Comparison of ENCODE assay signal across 15 cellular contexts in genomic region chr3:73069187-73069586, GRCh38. TPM values are rescaled to one million over a fixed set of nuclear protein-coding genes. Genes with fewer than 3 reads are reported as not detected.
A peak's percentile ranks its signal among the peaks of the same experiment; 100 is the strongest.
DNase-seq lines count a peak whose midpoint lies in the region; ATAC-seq and TF ChIP-seq lines count a peak whose summit lies in the region.
"Had no signal": no experiment of that assay in that cellular context is flagged by ENCODE, and none has a peak within 500 bp of the region (broad histone marks: within the 10 kb centered on the region; RNA-seq: fewer than 3 reads in every experiment).

No MANE protein-coding gene starts in this region.

- DNase-seq in left ventricle myocardium inferior: no peak
- no peak for DNase-seq in right cardiac atrium
- DNase-seq in WTC11 (ENCODE audit: low spot score): no peak
- DNase-seq in progenitor cell of endocrine pancreas (ENCODE audit: low spot score, unreplicated experiment): no peak
- DNase-seq in NCI-H446 (lab: John Stamatoyannopoulos, UW): no peak
- DNase-seq in NCI-H748 treated with DMSO at 0.1 percent for 48 hours (lab: John Stamatoyannopoulos, UW): no peak
- DNase-seq: ACHN; BE2C; C1 segment of cervical spinal cord; CD4-positive, CD25-positive, alpha-beta regulatory T cell; CD8-positive, alpha-beta memory T cell; COR-L47; DMS 273 treated with DMSO at 0.1 percent for 48 hours had no signal

- intact Hi-C loops in left ventricle myocardium inferior (cut with micrococcal nuclease): loop anchor here (5.0 kb wide), 1 partner anchor 117 kb away; no protein-coding TSS in a partner anchor
- intact Hi-C loops in right cardiac atrium (cut with DNase I): no loop called here

- H3K27me3 ChIP-seq in left ventricle myocardium inferior (ENCODE audit: low read depth) (no peaks in the 10 kb centered on the region), right cardiac atrium (ENCODE audit: control insufficient read depth, insufficient read depth) (no peaks in the 10 kb centered on the region)

- peaks cover 22% of the 10 kb centered on the region for H3K36me3 ChIP-seq in left ventricle myocardium inferior

- H3K27ac Mint-ChIP-seq in WTC11 (0 out of 2 replicates have a peak overlapping the region, but pooled peaks have one; percentile 57), progenitor cell of endocrine pancreas (peak overlapping the region; percentile 41)
- H3K27ac Mint-ChIP-seq: CD4-positive, CD25-positive, alpha-beta regulatory T cell had no signal

- H3K27me3 Mint-ChIP-seq in WTC11 (ENCODE audit: low read depth) (no peaks in the 10 kb centered on the region), progenitor cell of endocrine pancreas (no peaks in the 10 kb centered on the region)
- H3K27me3 Mint-ChIP-seq: CD4-positive, CD25-positive, alpha-beta regulatory T cell; CD8-positive, alpha-beta memory T cell had no signal

- peak overlapping the region; percentile 39 for H3K27ac ChIP-seq in left ventricle myocardium inferior (replicated peaks)
- H3K27ac ChIP-seq in right cardiac atrium (ENCODE audit: low read length): no peak overlapping the region
- H3K27ac ChIP-seq: HL-60 had no signal

- CTCF ChIA-PET in WTC11 (lab: Charles Lee): no interaction called here

- H3K36me3 Mint-ChIP-seq in WTC11 (peaks cover 23% of the 10 kb centered on the region), progenitor cell of endocrine pancreas (ENCODE audit: insufficient read depth) (peaks cover 15% of the 10 kb centered on the region)

- H3K9me3 ChIP-seq in left ventricle myocardium inferior (replicated peaks) (no peaks in the 10 kb centered on the region), right cardiac atrium (ENCODE audit: control insufficient read depth, low read length) (no peaks in the 10 kb centered on the region)
- H3K9me3 ChIP-seq: BE2C, HAP-1 had no signal

- H3K9me3 Mint-ChIP-seq in WTC11 (no peaks in the 10 kb centered on the region), progenitor cell of endocrine pancreas (ENCODE audit: low read depth) (no peaks in the 10 kb centered on the region)
- H3K9me3 Mint-ChIP-seq: CD4-positive, CD25-positive, alpha-beta regulatory T cell; CD8-positive, alpha-beta memory T cell had no signal

- H3K4me3 Mint-ChIP-seq in WTC11 (no peak overlapping the region), progenitor cell of endocrine pancreas (ENCODE audit: low read depth) (no peak overlapping the region)
- H3K4me3 Mint-ChIP-seq: CD4-positive, CD25-positive, alpha-beta regulatory T cell; CD8-positive, alpha-beta memory T cell had no signal

- H3K4me3 ChIP-seq in left ventricle myocardium inferior (no peak overlapping the region), right cardiac atrium (ENCODE audit: low read length) (no peak overlapping the region)
- H3K4me3 ChIP-seq: HAP-1 had no signal

- ATAC-seq in right cardiac atrium (no peak), WTC11 (no peak)

- POLR2A ChIA-PET in WTC11 (lab: Charles Lee): no interaction called here

- H3K4me1 Mint-ChIP-seq in WTC11: peaks cover 31% of the 10 kb centered on the region
- peaks cover 3% of the 10 kb centered on the region for H3K4me1 Mint-ChIP-seq in progenitor cell of endocrine pancreas (ENCODE audit: low read depth)

- TF ChIP-seq CTCF in left ventricle myocardium inferior (IDR thresholded peaks at IDR 0.05; ENCODE audit: borderline replicate concordance) (no peak), WTC11 (IDR thresholded peaks at IDR 0.05) (no peak), progenitor cell of endocrine pancreas (IDR thresholded peaks at IDR 0.05; ENCODE audit: unreplicated experiment) (no peak)

- WGBS in right cardiac atrium: 79% methylated on average over 5 of the region's 5 CpGs

- H3K4me1 ChIP-seq in left ventricle myocardium inferior (peaks cover 46% of the 10 kb centered on the region), right cardiac atrium (ENCODE audit: control insufficient read depth, insufficient read depth, low read length) (no peaks in the 10 kb centered on the region)
- H3K4me1 ChIP-seq: BE2C had no signal

TF ChIP-seq in WTC11, 78 proteins besides CTCF, POLR2A, EP300 and RAD21 (continues in another document):
- no peak for TF ChIP-seq TEAD4 (CRISPR knock-in tag; IDR thresholded peaks at IDR 0.05)
- no peak for TF ChIP-seq ZNF512 (CRISPR knock-in tag; IDR thresholded peaks at IDR 0.05; ENCODE audit: borderline replicate concordance)
- no peak for TF ChIP-seq USF2 (CRISPR knock-in tag; IDR thresholded peaks at IDR 0.05)
- no peak for TF ChIP-seq ZNF232 (CRISPR knock-in tag; IDR thresholded peaks at IDR 0.05)
- TF ChIP-seq E2F1 (CRISPR knock-in tag; IDR thresholded peaks at IDR 0.05): no peak
- TF ChIP-seq, protein P1, sequence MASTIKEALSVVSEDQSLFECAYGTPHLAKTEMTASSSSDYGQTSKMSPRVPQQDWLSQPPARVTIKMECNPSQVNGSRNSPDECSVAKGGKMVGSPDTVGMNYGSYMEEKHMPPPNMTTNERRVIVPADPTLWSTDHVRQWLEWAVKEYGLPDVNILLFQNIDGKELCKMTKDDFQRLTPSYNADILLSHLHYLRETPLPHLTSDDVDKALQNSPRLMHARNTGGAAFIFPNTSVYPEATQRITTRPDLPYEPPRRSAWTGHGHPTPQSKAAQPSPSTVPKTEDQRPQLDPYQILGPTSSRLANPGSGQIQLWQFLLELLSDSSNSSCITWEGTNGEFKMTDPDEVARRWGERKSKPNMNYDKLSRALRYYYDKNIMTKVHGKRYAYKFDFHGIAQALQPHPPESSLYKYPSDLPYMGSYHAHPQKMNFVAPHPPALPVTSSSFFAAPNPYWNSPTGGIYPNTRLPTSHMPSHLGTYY (CRISPR knock-in tag; IDR thresholded peaks at IDR 0.05): no peak
- TF ChIP-seq ZMAT4 (CRISPR knock-in tag; IDR thresholded peaks at IDR 0.05): no peak
- TF ChIP-seq JAZF1 (CRISPR knock-in tag; IDR thresholded peaks at IDR 0.05): no peak
- TF ChIP-seq HMGA2 (CRISPR knock-in tag; IDR thresholded peaks at IDR 0.05): no peak
- no peak for TF ChIP-seq SP1 (CRISPR knock-in tag; conservative IDR thresholded peaks at IDR 0.05)
- TF ChIP-seq HMGXB4 (CRISPR knock-in tag; IDR thresholded peaks at IDR 0.05): no peak
- no peak for TF ChIP-seq ZNF263 (CRISPR knock-in tag; IDR thresholded peaks at IDR 0.05; ENCODE audit: low read depth)

RNA-seq across cellular contexts. Expression of gene EBLN2, which starts 7.7 kb away (rescaled TPM):
- total RNA-seq in left ventricle myocardium inferior (0.99 TPM), right cardiac atrium (1 to 10 TPM; 1.0 to 2.6 (median 1.2) TPM), WTC11 (2021) (2.3 to 4.3 TPM (median 3.1 TPM) in 3 replicates), progenitor cell of endocrine pancreas (14.9 and 16.9 TPM in 2 replicates)
- 1.2 TPM for polyA plus RNA-seq in right cardiac atrium
